In the genomic region with DNA sequence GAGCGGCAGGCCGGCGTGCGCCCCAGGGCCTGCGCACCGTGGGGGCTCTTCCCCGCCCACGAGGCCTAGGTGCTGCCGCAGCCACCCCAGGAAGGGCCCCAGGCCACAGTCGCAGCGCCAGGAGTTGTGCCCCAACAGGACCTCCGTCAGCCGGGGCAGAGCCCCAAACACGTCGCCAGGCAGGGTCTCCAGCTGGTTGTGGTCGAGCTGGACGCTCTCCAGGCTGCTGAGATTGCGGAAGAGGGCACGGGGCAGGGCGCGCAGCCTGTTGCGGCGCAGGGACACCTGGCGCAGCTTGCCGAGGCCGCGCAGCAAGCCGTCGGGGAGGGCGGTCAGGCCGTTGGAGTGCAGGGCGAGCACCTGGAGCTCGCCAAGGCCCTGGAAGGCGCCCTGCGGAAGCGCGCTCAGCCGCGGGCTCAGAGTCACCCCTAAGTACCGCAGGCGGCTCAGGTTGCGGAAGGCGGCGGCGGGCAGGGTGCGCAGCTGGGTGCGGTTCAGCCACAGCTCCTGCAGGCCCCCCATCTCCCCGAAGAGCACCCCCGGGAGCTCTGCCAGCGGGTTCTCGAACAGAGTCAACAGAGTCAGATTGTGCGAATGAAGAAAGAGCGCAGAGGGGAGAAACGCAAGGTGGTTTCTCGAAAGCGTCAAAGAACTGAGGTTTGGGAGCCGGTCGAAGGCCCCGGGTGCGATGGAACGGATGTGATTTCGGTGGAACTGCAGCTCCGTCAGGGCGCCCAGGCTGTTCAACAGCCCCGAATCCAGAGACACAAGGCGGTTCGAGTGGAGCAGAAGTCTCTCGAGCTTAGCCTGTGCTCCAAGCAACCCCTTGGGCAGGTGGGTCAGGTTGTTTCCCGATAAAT, we compare ENCODE assay signal across 8 cellular contexts. TPM values are rescaled to one million over a fixed set of nuclear protein-coding genes. Genes with fewer than 3 reads are reported as not detected.
A peak's percentile ranks its signal among the peaks of the same experiment; 100 is the strongest.
DNase-seq lines count a peak whose midpoint lies in the region; ATAC-seq and TF ChIP-seq lines count a peak whose summit lies in the region.

No MANE protein-coding gene starts in this region.

- no peak overlapping the region for H3K27ac Mint-ChIP-seq in stimulated activated naive CD8-positive, alpha-beta T cell treated with anti-CD3 and anti-CD28 coated beads, Interleukin-15, Interleukin-2, amounts not matched to agents 100 ng/mL and 50 ng/mL, for 24 hours

- DNase-seq in activated CD8-positive, alpha-beta memory T cell treated with anti-CD3 and anti-CD28 coated beads, Interleukin-2, amount 50 U/mL, for 48 hours: peak; percentile 65
- DNase-seq in right atrium auricular region (ENCODE audit: low spot score) (no peak), NCI-H2171 (lab: John Stamatoyannopoulos, UW) (no peak)

- peaks cover 54% of the 10 kb centered on the region for H3K4me1 Mint-ChIP-seq in stimulated activated naive CD8-positive, alpha-beta T cell treated with anti-CD3 and anti-CD28 coated beads, Interleukin-15, Interleukin-2, amounts not matched to agents 100 ng/mL and 50 ng/mL, for 24 hours (ENCODE audit: low read depth)

- no peaks in the 10 kb centered on the region for H3K36me3 Mint-ChIP-seq in stimulated activated naive CD8-positive, alpha-beta T cell treated with anti-CD3 and anti-CD28 coated beads, Interleukin-15, Interleukin-2, amounts not matched to agents 100 ng/mL and 50 ng/mL, for 24 hours (ENCODE audit: low read depth)

- H3K27me3 ChIP-seq in right atrium auricular region: no peaks in the 10 kb centered on the region

- H3K9me3 Mint-ChIP-seq in stimulated activated naive CD8-positive, alpha-beta T cell treated with anti-CD3 and anti-CD28 coated beads, Interleukin-15, Interleukin-2, amounts not matched to agents 100 ng/mL and 50 ng/mL, for 24 hours: no peaks in the 10 kb centered on the region

- ATAC-seq in HG03175 (IDR thresholded peaks at IDR 0.05; ENCODE audit: unreplicated experiment) (peak; percentile 44), GM19023 (IDR thresholded peaks at IDR 0.05; ENCODE audit: unreplicated experiment) (no peak), GM21528 (IDR thresholded peaks at IDR 0.05; ENCODE audit: low FRiP score, unreplicated experiment) (no peak), HG03097 (IDR thresholded peaks at IDR 0.05; ENCODE audit: low FRiP score, unreplicated experiment) (no peak)

- no peak overlapping the region for H3K27ac ChIP-seq in right atrium auricular region

- H3K27me3 Mint-ChIP-seq in stimulated activated naive CD8-positive, alpha-beta T cell treated with anti-CD3 and anti-CD28 coated beads, Interleukin-15, Interleukin-2, amounts not matched to agents 100 ng/mL and 50 ng/mL, for 24 hours: peaks cover 22% of the 10 kb centered on the region

- peaks cover 0 to 23% of the 10 kb centered on the region in 2 donors for H3K4me1 ChIP-seq in right atrium auricular region

- H3K4me3 Mint-ChIP-seq in stimulated activated naive CD8-positive, alpha-beta T cell treated with anti-CD3 and anti-CD28 coated beads, Interleukin-15, Interleukin-2, amounts not matched to agents 100 ng/mL and 50 ng/mL, for 24 hours: peak overlapping the region; percentile 78

- H3K4me3 ChIP-seq in right atrium auricular region: peak overlapping the region; percentile 19 to 38

- no peak for TF ChIP-seq CTCF in right atrium auricular region (IDR thresholded peaks at IDR 0.05)

- H3K36me3 ChIP-seq in right atrium auricular region: no peaks in the 10 kb centered on the region

- H3K9me3 ChIP-seq in right atrium auricular region: no peaks in the 10 kb centered on the region

RNA-seq across cellular contexts. Expression of a gene that starts 1.9 kb away (rescaled TPM):
- under 1 TPM in 1 of 2 donors, not detected in 1; 0.08 TPM for total RNA-seq in right atrium auricular region

RNA-seq across cellular contexts. Expression of a gene that starts 27.6 kb away (rescaled TPM):
- total RNA-seq in right atrium auricular region: under 1 TPM; 0.07 to 0.08 TPM

RNA-seq across cellular contexts. Expression of a gene that starts 46.0 kb away (rescaled TPM):
- total RNA-seq in right atrium auricular region: not detected
